Comparison of ENCODE assay signal across 19 cellular contexts in genomic region chr7:149252378-149252777, GRCh38. TPM values are rescaled to one million over a fixed set of nuclear protein-coding genes. Genes with fewer than 3 reads are reported as not detected.
DNase-seq lines count a peak whose midpoint lies in the region; ATAC-seq, FAIRE-seq and TF ChIP-seq lines count a peak whose summit lies in the region.
"Had no signal": no experiment of that assay in that cellular context is flagged by ENCODE, and none has a peak within 500 bp of the region (broad histone marks: within the 10 kb centered on the region; RNA-seq: fewer than 3 reads in every experiment).

No MANE protein-coding gene starts in this region.

- H2BK120ac ChIP-seq in IMR-90 (ENCODE audit: low read depth, low read length), result no peak overlapping the region
- H2BK120ac ChIP-seq in trophoblast cell (ENCODE audit: insufficient read depth, low read length, poor library complexity), result no peak overlapping the region

- no peak overlapping the region for H3K18ac ChIP-seq in IMR-90 (ENCODE audit: low read depth, low read length)
- H3K18ac ChIP-seq in trophoblast cell (ENCODE audit: low read length), result no peak overlapping the region

- no peak overlapping the region for H2BK12ac ChIP-seq in trophoblast cell (ENCODE audit: low read length)

- H3K23ac ChIP-seq in IMR-90 (ENCODE audit: low read depth, low read length) (no peak overlapping the region), trophoblast cell (ENCODE audit: low read length) (no peak overlapping the region)

- H3K36me3 ChIP-seq in HEK293 (ENCODE audit: control insufficient read depth in 2 of 2, insufficient read depth in 1 of 2, low read length in 2 of 2), result peaks cover 3 to 76% of the 10 kb centered on the region in 2 experiments; a peak in 2 of 3 replicates
- H3K36me3 ChIP-seq in IMR-90 (ENCODE audit: control insufficient read depth, insufficient read depth, low read length), result peaks cover 43% of the 10 kb centered on the region
- peaks cover 14% of the 10 kb centered on the region for H3K36me3 ChIP-seq in bronchial epithelial cell (ENCODE audit: control insufficient read depth, insufficient read depth, low read length)
- H3K36me3 ChIP-seq in trophoblast cell (ENCODE audit: control insufficient read depth in 1 of 2, insufficient read depth in 2 of 2, low read length in 2 of 2), result peaks cover 36 to 45% of the 10 kb centered on the region in 2 experiments

- dilution Hi-C loops in IMR-90 (cut with HindIII; ENCODE audit: low sequenced_read_pairs, unreplicated experiment), result no loop called here

- H2BK5ac ChIP-seq in IMR-90 (ENCODE audit: low read depth, low read length, poor library complexity, severe bottlenecking) (no peak overlapping the region), trophoblast cell (ENCODE audit: low read depth, low read length, poor library complexity) (no peak overlapping the region)

- POLR2A ChIA-PET in HEK293 (lab: Yijun Ruan, JAX) (no interaction called here), IMR-90 (lab: Charles Lee; ENCODE audit: unreplicated experiment) (no interaction called here)

- peaks cover 6% of the 10 kb centered on the region; the same call in 1 of the 2 replicates for H4K20me1 ChIP-seq in IMR-90 (ENCODE audit: insufficient read depth, low read length)

- no peak overlapping the region for H3K27ac Mint-ChIP-seq in endothelial cell (ENCODE audit: unreplicated experiment)

- peaks cover 14% of the 10 kb centered on the region; the same call in 1 of the 2 replicates for H3K9me1 ChIP-seq in IMR-90 (ENCODE audit: insufficient read depth, low read length)

- H2AK5ac ChIP-seq in IMR-90 (ENCODE audit: low read depth, low read length), result no peak overlapping the region
- H2AK5ac ChIP-seq in trophoblast cell (ENCODE audit: low read length), result no peak overlapping the region

- no peak overlapping the region for H4K5ac ChIP-seq in IMR-90 (ENCODE audit: low read depth, low read length)

- H3K27ac ChIP-seq in HEK293 (ENCODE audit: extremely low read depth, low read depth, low read length), result no peak overlapping the region
- no peak overlapping the region for H3K27ac ChIP-seq in IMR-90 (ENCODE audit: insufficient read depth, low read length)
- H3K27ac ChIP-seq in trophoblast cell (ENCODE audit: low read depth, low read length), result no peak overlapping the region
- H3K27ac ChIP-seq: HL-60 had no signal

- H3K9ac ChIP-seq in IMR-90 (ENCODE audit: low read depth, low read length) (no peak overlapping the region), trophoblast cell (ENCODE audit: low read length) (peak overlapping the region; percentile 11)

- H3K4me2 ChIP-seq in IMR-90 (ENCODE audit: low read depth, low read length) (no peak overlapping the region), trophoblast cell (ENCODE audit: low read length) (no peak overlapping the region)

- H3K27me3 ChIP-seq in IMR-90 (ENCODE audit: control insufficient read depth, insufficient read depth, low read length) (no peaks in the 10 kb centered on the region), bronchial epithelial cell (ENCODE audit: control insufficient read depth, insufficient read depth, low read length) (no peaks in the 10 kb centered on the region), trophoblast cell (ENCODE audit: insufficient read depth, low read length) (no peaks in the 10 kb centered on the region)
- H3K27me3 ChIP-seq: BE2C had no signal

- no peaks in the 10 kb centered on the region for H3K9me3 ChIP-seq in HEK293 (ENCODE audit: control insufficient read depth, insufficient read depth, low read depth, low read length)
- H3K9me3 ChIP-seq in IMR-90 (ENCODE audit: control insufficient read depth, insufficient read depth, low read length), result no peaks in the 10 kb centered on the region
- no peaks in the 10 kb centered on the region for H3K9me3 ChIP-seq in trophoblast cell (ENCODE audit: insufficient read depth, low read depth, low read length)
- H3K9me3 ChIP-seq: BE2C had no signal

- no peak overlapping the region for H4K12ac ChIP-seq in trophoblast cell (ENCODE audit: low read depth, low read length)

- DNase-seq in IMR-90 (no peak), bronchial epithelial cell (ENCODE audit: low read depth) (no peak), trophoblast cell (no peak), SW 1271 (lab: John Stamatoyannopoulos, UW) (no peak), NCI-H146 treated with DMSO at 0.1 percent for 48 hours (lab: John Stamatoyannopoulos, UW; ENCODE audit: unreplicated experiment) (no peak), endothelial cell (ENCODE audit: low spot score) (no peak)
- DNase-seq: ACHN; BE2C; C1 segment of cervical spinal cord; CD4-positive, CD25-positive, alpha-beta regulatory T cell; CD8-positive, alpha-beta memory T cell; COR-L47; GOT3; H7 had no signal

- H3K14ac ChIP-seq in IMR-90 (replicated peaks; ENCODE audit: low read depth, low read length) (no peak overlapping the region), trophoblast cell (ENCODE audit: low read length) (no peak overlapping the region)

- H2BK20ac ChIP-seq in IMR-90 (ENCODE audit: low read depth, low read length), result no peak overlapping the region

- H2AFZ ChIP-seq in IMR-90 (replicated peaks; ENCODE audit: low read length, poor library complexity), result no peak overlapping the region
- no peak overlapping the region for H2AFZ ChIP-seq in trophoblast cell (ENCODE audit: insufficient read depth, low read length, poor library complexity)

- no peaks in the 10 kb centered on the region for H3K9me3 Mint-ChIP-seq in endothelial cell (ENCODE audit: unreplicated experiment)
- H3K9me3 Mint-ChIP-seq: CD4-positive, CD25-positive, alpha-beta regulatory T cell; CD8-positive, alpha-beta memory T cell had no signal

- FAIRE-seq in bronchial epithelial cell (lab: Jason Lieb, UNC), result peak; percentile 66
- FAIRE-seq: G401.6, GM12891, K562 had no signal

- H4K91ac ChIP-seq in IMR-90 (ENCODE audit: insufficient read depth, low read depth, low read length) (no peak overlapping the region), trophoblast cell (ENCODE audit: low read depth, low read length) (no peak overlapping the region)

- TF ChIP-seq POLR2A in IMR-90 (IDR thresholded peaks at IDR 0.05; ENCODE audit: low read depth, low read length), result no peak

- peak overlapping the region; percentile 56 for H2AK9ac ChIP-seq in IMR-90 (replicated peaks; ENCODE audit: low read depth, low read length, poor library complexity)

- H2BK15ac ChIP-seq in IMR-90 (ENCODE audit: low read depth, low read length), result no peak overlapping the region

- peaks cover 15 to 25% of the 10 kb centered on the region in 2 experiments; a peak in 3 of 4 replicates for H3K79me1 ChIP-seq in IMR-90 (ENCODE audit: low read depth in 1 of 2, low read length in 2 of 2)
- H3K79me1 ChIP-seq in trophoblast cell (ENCODE audit: low read length), result no peaks in the 10 kb centered on the region

- H3K36me3 Mint-ChIP-seq in endothelial cell (ENCODE audit: low read depth, unreplicated experiment), result peaks cover 19% of the 10 kb centered on the region

- no peak overlapping the region for H3K4me3 Mint-ChIP-seq in endothelial cell (ENCODE audit: unreplicated experiment)
- H3K4me3 Mint-ChIP-seq: CD4-positive, CD25-positive, alpha-beta regulatory T cell; CD8-positive, alpha-beta memory T cell had no signal

- WGBS in IMR-90 (ENCODE audit: extremely low coverage in 2 of 2, insufficient read length in 1 of 2), 2 experiments, result no CpG with 5 or more reads among the region's 2 CpGs
- WGBS in trophoblast cell (ENCODE audit: extremely low coverage, insufficient coverage, insufficient read length), result no CpG with 5 or more reads among the region's 2 CpGs

- H3K4me1 Mint-ChIP-seq in endothelial cell (ENCODE audit: unreplicated experiment), result no peaks in the 10 kb centered on the region

- H3K4me1 ChIP-seq in HEK293 (ENCODE audit: control insufficient read depth, insufficient read depth, low read length) (no peaks in the 10 kb centered on the region), IMR-90 (ENCODE audit: control insufficient read depth, insufficient read depth, low read length) (peaks cover 4% of the 10 kb centered on the region), trophoblast cell (ENCODE audit: control insufficient read depth in 1 of 2, insufficient read depth in 2 of 2, low read length in 2 of 2) (peaks cover 0 to 3% of the 10 kb centered on the region in 2 experiments)
- H3K4me1 ChIP-seq: BE2C had no signal

- no peak for TF ChIP-seq RAD21 in IMR-90 (IDR thresholded peaks at IDR 0.05; ENCODE audit: low read length)

- H3K27me3 Mint-ChIP-seq in endothelial cell (ENCODE audit: unreplicated experiment), result peaks cover 3% of the 10 kb centered on the region
- H3K27me3 Mint-ChIP-seq: CD4-positive, CD25-positive, alpha-beta regulatory T cell; CD8-positive, alpha-beta memory T cell had no signal

- H3K79me2 ChIP-seq in trophoblast cell (ENCODE audit: control insufficient read depth, insufficient read depth, low read length, poor library complexity), result peaks cover 3% of the 10 kb centered on the region

- H3K56ac ChIP-seq in IMR-90 (ENCODE audit: extremely low read depth, insufficient read depth, low read length), result no peak overlapping the region

- H4K8ac ChIP-seq in IMR-90 (ENCODE audit: low read depth in 2 of 2, low read length in 2 of 2) (no peak overlapping the region), trophoblast cell (ENCODE audit: low read depth, low read length) (no peak overlapping the region)

- ATAC-seq in IMR-90 (ENCODE audit: low read depth), result no peak
- ATAC-seq: K562 had no signal

- CTCF ChIA-PET in HEK293 (lab: Yijun Ruan, JAX), result interaction anchor here (0.6 to 1.6 kb wide), 3 partner anchors 9 to 63 kb away, joined by 4 to 5 read pairs (median 4); partner anchors contain the start of gene ZNF783
- CTCF ChIA-PET in IMR-90 (lab: Yijun Ruan, JAX), result interaction anchor here (1.8 kb wide), 1 partner anchor 9 kb away, joined by 9 read pairs; the partner anchor contains the start of gene ZNF783

- TF ChIP-seq CTCF in HEK293 (tag by site-specific recombination; IDR thresholded peaks at IDR 0.05), result no peak
- TF ChIP-seq CTCF in IMR-90 (conservative IDR thresholded peaks at IDR 0.05; ENCODE audit: low read depth, low read length), result no peak
- no peak for TF ChIP-seq CTCF in bronchial epithelial cell (IDR thresholded peaks at IDR 0.05; ENCODE audit: insufficient read depth, low read length, severe bottlenecking)
- no peak for TF ChIP-seq CTCF in endothelial cell (IDR thresholded peaks at IDR 0.05; ENCODE audit: unreplicated experiment)

- BruUV-seq in IMR-90 (replicated peaks; lab: Mats Ljungman, UMichigan), result no TSS peak

- intact Hi-C loops in IMR-90 (cut with micrococcal nuclease), result no loop called here

- H3K4ac ChIP-seq in IMR-90 (ENCODE audit: low read depth, low read length) (no peak overlapping the region), trophoblast cell (ENCODE audit: low read depth, low read length) (no peak overlapping the region)

- no peak overlapping the region for H3K4me3 ChIP-seq in HEK293 (ENCODE audit: low read depth, low read length)
- H3K4me3 ChIP-seq in IMR-90 (ENCODE audit: insufficient read depth, low read depth, low read length), result no peak overlapping the region
- H3K4me3 ChIP-seq in bronchial epithelial cell (ENCODE audit: low read depth, low read length), result no peak overlapping the region
- H3K4me3 ChIP-seq in trophoblast cell (ENCODE audit: low read depth, low read length), result no peak overlapping the region
- H3K4me3 ChIP-seq: K562 had no signal

- in situ Hi-C loops in IMR-90 (cut with MboI; ENCODE audit: low sequenced_read_pairs), result no loop called here

RNA-seq across cellular contexts. Expression of gene ZNF783, which starts 9.6 kb away (rescaled TPM):
- total RNA-seq in IMR-90 (2012; rRNA removed), result 2.3 and 2.8 TPM in 2 replicates
- 7.1 and 7.2 TPM in 2 replicates for polyA plus RNA-seq in IMR-90 (2012; rRNA removed)
- 3.2 and 4.3 TPM in 2 replicates for polyA plus RNA-seq in IMR-90 (2012; cell fraction: cytosol; rRNA removed)
- polyA plus RNA-seq in IMR-90 (2012; cell fraction: nucleus; rRNA removed; ENCODE audit: low replicate concordance), result 60.8 and 75.2 TPM in 2 replicates
- total RNA-seq in bronchial epithelial cell, result 9.5 and 11.3 TPM in 2 replicates
- polyA plus RNA-seq in trophoblast cell (2013), result 3.8 and 4.0 TPM in 2 replicates
- total RNA-seq in endothelial cell (ENCODE audit: unreplicated experiment), result 15.3 TPM

RNA-seq across cellular contexts. Expression of gene ZNF212, which starts 12.9 kb away (rescaled TPM):
- 3.8 and 4.2 TPM in 2 replicates for total RNA-seq in IMR-90 (2012; rRNA removed)
- polyA plus RNA-seq in IMR-90 (2012; rRNA removed), result 4.8 and 5.1 TPM in 2 replicates
- 3.3 and 3.8 TPM in 2 replicates for polyA plus RNA-seq in IMR-90 (2012; cell fraction: cytosol; rRNA removed)
- polyA plus RNA-seq in IMR-90 (2012; cell fraction: nucleus; rRNA removed; ENCODE audit: low replicate concordance), result 14.9 and 20.6 TPM in 2 replicates
- 5.8 and 6.1 TPM in 2 replicates for total RNA-seq in bronchial epithelial cell
- polyA plus RNA-seq in trophoblast cell (2013), result 5.5 and 5.8 TPM in 2 replicates
- 12.8 TPM for total RNA-seq in endothelial cell (ENCODE audit: unreplicated experiment)

RNA-seq across cellular contexts. Expression of gene ZNF282, which starts 57.0 kb away (rescaled TPM):
- total RNA-seq in IMR-90 (2012; rRNA removed), result 6.7 and 7.2 TPM in 2 replicates
- 11.9 and 13.6 TPM in 2 replicates for polyA plus RNA-seq in IMR-90 (2012; rRNA removed)
- polyA plus RNA-seq in IMR-90 (2012; cell fraction: cytosol; rRNA removed), result 7.9 and 11.3 TPM in 2 replicates
- polyA plus RNA-seq in IMR-90 (2012; cell fraction: nucleus; rRNA removed; ENCODE audit: low replicate concordance), result 17.8 and 29.7 TPM in 2 replicates
- 23.2 and 27.3 TPM in 2 replicates for total RNA-seq in bronchial epithelial cell
- polyA plus RNA-seq in trophoblast cell (2013), result 11.3 and 11.5 TPM in 2 replicates
- 40.0 TPM for total RNA-seq in endothelial cell (ENCODE audit: unreplicated experiment)
